ENCODE assay signal across 1 cellular context in the genomic region with DNA sequence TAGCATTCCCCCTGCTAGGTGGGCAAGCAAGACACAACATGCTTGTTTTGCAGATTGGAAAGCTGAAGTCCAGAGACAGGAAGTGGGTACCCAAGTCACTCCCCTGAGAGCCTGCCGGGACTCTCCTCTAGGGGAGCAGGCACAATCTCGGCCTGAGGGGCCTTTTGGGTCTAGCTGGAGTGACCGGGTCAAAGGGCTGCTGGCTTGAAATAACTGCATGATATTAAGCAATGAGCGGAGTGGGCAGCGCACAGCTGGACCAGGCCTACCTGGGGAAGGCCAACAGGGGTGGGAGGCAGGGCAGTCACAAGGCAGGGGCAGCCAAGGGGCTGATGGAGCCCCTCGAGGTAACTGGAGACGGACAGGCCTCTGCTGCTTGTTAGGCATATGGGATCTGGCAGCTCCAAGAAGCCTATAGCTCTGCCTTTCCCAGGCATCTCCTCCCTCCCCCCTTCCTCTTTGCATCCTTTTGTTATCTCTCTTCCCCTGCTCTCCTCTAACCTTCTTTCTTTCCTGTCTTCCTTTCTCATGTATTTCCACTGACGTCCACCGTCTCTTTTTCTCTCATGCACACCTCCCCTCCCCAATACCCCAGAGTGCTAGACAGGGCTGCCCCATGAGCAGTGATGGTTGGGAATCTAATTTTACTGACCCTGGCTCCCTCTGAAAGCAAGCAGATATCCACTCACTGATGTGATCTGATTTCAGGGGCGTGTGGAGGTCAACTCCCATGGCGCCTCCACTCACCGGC.
TF ChIP-seq lines count a peak whose summit lies in the region.

No MANE protein-coding gene starts in this region.

TF ChIP-seq in liver, 16 proteins besides CTCF, POLR2A, EP300 and RAD21 (continued from another document):
- TF ChIP-seq ATF3 (IDR thresholded peaks at IDR 0.05) (no peak), TAF1 (conservative IDR thresholded peaks at IDR 0.05) (no peak), EGR1 (IDR thresholded peaks at IDR 0.05; ENCODE audit: low read depth in 2 of 2) (no peak), YY1 (IDR thresholded peaks at IDR 0.05) (peak; percentile 32), NR2F2 (IDR thresholded peaks at IDR 0.05) (peak; percentile 23), HNF4A (conservative IDR thresholded peaks at IDR 0.05) (peak; percentile 64 to 80), GABPA (IDR thresholded peaks at IDR 0.05 in 1 of 2, conservative IDR thresholded peaks at IDR 0.05 in 1 of 2) (no peak), FOXA2 (IDR thresholded peaks at IDR 0.05) (no peak), HNF4G (IDR thresholded peaks at IDR 0.05) (no peak), JUND (IDR thresholded peaks at IDR 0.05) (no peak), FOXA1 (IDR thresholded peaks at IDR 0.05) (no peak), SP1 (IDR thresholded peaks at IDR 0.05) (no peak), RXRA (IDR thresholded peaks at IDR 0.05) (peak in 1 of 2 donors; percentile 66)
- TF ChIP-seq, protein P1, sequence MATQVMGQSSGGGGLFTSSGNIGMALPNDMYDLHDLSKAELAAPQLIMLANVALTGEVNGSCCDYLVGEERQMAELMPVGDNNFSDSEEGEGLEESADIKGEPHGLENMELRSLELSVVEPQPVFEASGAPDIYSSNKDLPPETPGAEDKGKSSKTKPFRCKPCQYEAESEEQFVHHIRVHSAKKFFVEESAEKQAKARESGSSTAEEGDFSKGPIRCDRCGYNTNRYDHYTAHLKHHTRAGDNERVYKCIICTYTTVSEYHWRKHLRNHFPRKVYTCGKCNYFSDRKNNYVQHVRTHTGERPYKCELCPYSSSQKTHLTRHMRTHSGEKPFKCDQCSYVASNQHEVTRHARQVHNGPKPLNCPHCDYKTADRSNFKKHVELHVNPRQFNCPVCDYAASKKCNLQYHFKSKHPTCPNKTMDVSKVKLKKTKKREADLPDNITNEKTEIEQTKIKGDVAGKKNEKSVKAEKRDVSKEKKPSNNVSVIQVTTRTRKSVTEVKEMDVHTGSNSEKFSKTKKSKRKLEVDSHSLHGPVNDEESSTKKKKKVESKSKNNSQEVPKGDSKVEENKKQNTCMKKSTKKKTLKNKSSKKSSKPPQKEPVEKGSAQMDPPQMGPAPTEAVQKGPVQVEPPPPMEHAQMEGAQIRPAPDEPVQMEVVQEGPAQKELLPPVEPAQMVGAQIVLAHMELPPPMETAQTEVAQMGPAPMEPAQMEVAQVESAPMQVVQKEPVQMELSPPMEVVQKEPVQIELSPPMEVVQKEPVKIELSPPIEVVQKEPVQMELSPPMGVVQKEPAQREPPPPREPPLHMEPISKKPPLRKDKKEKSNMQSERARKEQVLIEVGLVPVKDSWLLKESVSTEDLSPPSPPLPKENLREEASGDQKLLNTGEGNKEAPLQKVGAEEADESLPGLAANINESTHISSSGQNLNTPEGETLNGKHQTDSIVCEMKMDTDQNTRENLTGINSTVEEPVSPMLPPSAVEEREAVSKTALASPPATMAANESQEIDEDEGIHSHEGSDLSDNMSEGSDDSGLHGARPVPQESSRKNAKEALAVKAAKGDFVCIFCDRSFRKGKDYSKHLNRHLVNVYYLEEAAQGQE (IDR thresholded peaks at IDR 0.05) = peak; percentile 18
- TF ChIP-seq, protein P2, sequence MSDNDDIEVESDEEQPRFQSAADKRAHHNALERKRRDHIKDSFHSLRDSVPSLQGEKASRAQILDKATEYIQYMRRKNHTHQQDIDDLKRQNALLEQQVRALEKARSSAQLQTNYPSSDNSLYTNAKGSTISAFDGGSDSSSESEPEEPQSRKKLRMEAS (IDR thresholded peaks at IDR 0.05) = peak; percentile 22
